Comparison of ENCODE assay signal across 11 cellular contexts in genomic region chr12:52924764-52925716, GRCh38. TPM values are rescaled to one million over a fixed set of nuclear protein-coding genes. Genes with fewer than 3 reads are reported as not detected.
DNase-seq lines count a peak whose midpoint lies in the region; ATAC-seq and TF ChIP-seq lines count a peak whose summit lies in the region.
"Had no signal": no experiment of that assay in that cellular context is flagged by ENCODE, and none has a peak within 500 bp of the region (broad histone marks: within the 10 kb centered on the region; RNA-seq: fewer than 3 reads in every experiment).

No MANE protein-coding gene starts in this region.

- TF ChIP-seq CTCF in PC-3 (conservative IDR thresholded peaks at IDR 0.05; ENCODE audit: low read depth, low read length) (no peak), neural progenitor cell (IDR thresholded peaks at IDR 0.05) (no peak), suprapubic skin (IDR thresholded peaks at IDR 0.05) (no peak)

- no peaks in the 10 kb centered on the region for H3K9me2 ChIP-seq in PC-3 (replicated peaks; ENCODE audit: low read length)

- H3K27ac ChIP-seq in PC-3 (ENCODE audit: low read length) = peak overlapping the region; percentile 98
- peak overlapping the region; percentile 41 for H3K27ac ChIP-seq in neural progenitor cell
- H3K27ac ChIP-seq in suprapubic skin = no peak overlapping the region
- H3K27ac ChIP-seq: heart left ventricle, skin epidermis had no signal

- WGBS in suprapubic skin = 72% methylated on average over 11 of the region's 11 CpGs

- no peaks in the 10 kb centered on the region for H4K20me1 ChIP-seq in PC-3 (ENCODE audit: low read length)
- H4K20me1 ChIP-seq in neural progenitor cell (ENCODE audit: low read depth) = no peaks in the 10 kb centered on the region

- peak; percentile 52 for ATAC-seq in PC-3
- ATAC-seq in HG02610 (IDR thresholded peaks at IDR 0.05; ENCODE audit: unreplicated experiment) = no peak

- no peak overlapping the region for H3K4me3 Mint-ChIP-seq in neural progenitor cell

- H2AFZ ChIP-seq in PC-3 (ENCODE audit: low read length) = peak overlapping the region; percentile 51
- H2AFZ ChIP-seq in neural progenitor cell (replicated peaks) = peak overlapping the region; percentile 36

- H3K9ac ChIP-seq in PC-3 (ENCODE audit: low read length) = peak overlapping the region; percentile 71
- H3K9ac ChIP-seq in endocrine pancreas (ENCODE audit: control insufficient read depth, insufficient read depth, low read length) = peak overlapping the region; percentile 5
- H3K9ac ChIP-seq in neural progenitor cell = no peak overlapping the region

- H3K9me3 ChIP-seq in PC-3 (ENCODE audit: low read length) (no peaks in the 10 kb centered on the region), endocrine pancreas (ENCODE audit: control insufficient read depth, low read length) (no peaks in the 10 kb centered on the region), neural progenitor cell (ENCODE audit: low read depth) (no peaks in the 10 kb centered on the region), suprapubic skin (no peaks in the 10 kb centered on the region)
- H3K9me3 ChIP-seq: heart left ventricle, thoracic aorta had no signal

- H3K9me3 Mint-ChIP-seq in neural progenitor cell = no peaks in the 10 kb centered on the region

- BruUV-seq in PC-3 (replicated peaks; lab: Mats Ljungman, UMichigan) = TSS peak; percentile 39

- H3K36me3 Mint-ChIP-seq in neural progenitor cell = no peaks in the 10 kb centered on the region

- DNase-seq in DMS53 treated with DMSO at 0.1 percent for 48 hours (lab: John Stamatoyannopoulos, UW; ENCODE audit: unreplicated experiment) (peak; percentile 53), PC-3 (peak; percentile 89), neural progenitor cell (ENCODE audit: low spot score) (no peak), suprapubic skin (ENCODE audit: low spot score in 2 of 2) (no peak), NCI-H748 treated with DMSO at 0.1 percent for 48 hours (lab: John Stamatoyannopoulos, UW) (no peak)
- DNase-seq in stimulated activated naive CD4-positive, alpha-beta T cell (lab: John Stamatoyannopoulos, UW) = no peak
- DNase-seq: heart left ventricle had no signal

- peaks cover 12% of the 10 kb centered on the region for H3K27me3 Mint-ChIP-seq in neural progenitor cell (ENCODE audit: insufficient read depth, low read depth)

- H3K4me1 ChIP-seq in PC-3 (ENCODE audit: insufficient read depth, low read length) (peaks cover 38% of the 10 kb centered on the region), endocrine pancreas (ENCODE audit: control insufficient read depth, insufficient read depth, low read length) (no peaks in the 10 kb centered on the region), neural progenitor cell (peaks cover 24% of the 10 kb centered on the region), suprapubic skin (peaks cover 12% of the 10 kb centered on the region)

- POLR2A ChIA-PET in PC-3 (lab: Charles Lee; ENCODE audit: unreplicated experiment) = interaction anchor here (1.1 to 4.1 kb wide), 2 partner anchors 20 to 778 kb away, joined by 3 to 44 read pairs; partner anchors contain the start of gene KRT8

- H3F3A ChIP-seq in PC-3 (ENCODE audit: low read length, unreplicated experiment) = peaks cover 9% of the 10 kb centered on the region
- peaks cover 4% of the 10 kb centered on the region for H3F3A ChIP-seq in neural progenitor cell (ENCODE audit: low read depth)

- TF ChIP-seq EP300 in suprapubic skin (IDR thresholded peaks at IDR 0.05) = no peak

- no peak for TF ChIP-seq POLR2A in suprapubic skin (IDR thresholded peaks at IDR 0.05)

- peaks cover 32% of the 10 kb centered on the region for H3K4me1 Mint-ChIP-seq in neural progenitor cell

- H3K27me3 ChIP-seq in PC-3 (ENCODE audit: low read length) (no peaks in the 10 kb centered on the region), endocrine pancreas (ENCODE audit: control insufficient read depth, insufficient read depth, low read length) (no peaks in the 10 kb centered on the region), neural progenitor cell (no peaks in the 10 kb centered on the region), suprapubic skin (no peaks in the 10 kb centered on the region)
- H3K27me3 ChIP-seq: heart left ventricle had no signal

- H3K4me2 ChIP-seq in PC-3 (ENCODE audit: low read length) = peak overlapping the region; percentile 81
- H3K4me2 ChIP-seq in neural progenitor cell = peak overlapping the region; percentile 33

- peak overlapping the region; percentile 47 for H3K4me3 ChIP-seq in PC-3 (ENCODE audit: low read length)
- H3K4me3 ChIP-seq in endocrine pancreas (ENCODE audit: control insufficient read depth, insufficient read depth, low read length) = no peak overlapping the region
- H3K4me3 ChIP-seq in neural progenitor cell = no peak overlapping the region
- no peak overlapping the region for H3K4me3 ChIP-seq in suprapubic skin
- H3K4me3 ChIP-seq: heart left ventricle, skin epidermis, thoracic aorta had no signal

- intact Hi-C loops in PC-3 (cut with micrococcal nuclease) = no loop called here

- CTCF ChIA-PET in PC-3 (lab: Charles Lee) = interaction anchor here (0.6 to 3.3 kb wide), 2 partner anchors 19 to 26 kb away, joined by 3 to 24 read pairs; partner anchors contain the start of gene KRT8

- H3K27ac Mint-ChIP-seq in neural progenitor cell = peak overlapping the region; percentile 66

- H3K79me2 ChIP-seq in PC-3 (ENCODE audit: low read length) = no peaks in the 10 kb centered on the region
- H3K79me2 ChIP-seq in neural progenitor cell (ENCODE audit: low read depth) = no peaks in the 10 kb centered on the region

- no peaks in the 10 kb centered on the region for H3K36me3 ChIP-seq in PC-3 (ENCODE audit: low read depth, low read length)
- H3K36me3 ChIP-seq in endocrine pancreas (ENCODE audit: control insufficient read depth, insufficient read depth, low read length) = no peaks in the 10 kb centered on the region
- H3K36me3 ChIP-seq in neural progenitor cell = no peaks in the 10 kb centered on the region
- no peaks in the 10 kb centered on the region for H3K36me3 ChIP-seq in suprapubic skin
- H3K36me3 ChIP-seq: heart left ventricle, thoracic aorta had no signal

RNA-seq across cellular contexts. Expression of gene KRT8, which starts 20.2 kb away (rescaled TPM):
- total RNA-seq in PC-3 (2014; rRNA removed) = 719 and 1,028 TPM in 2 replicates
- 168 and 184 TPM in 2 replicates for total RNA-seq in neural progenitor cell (ENCODE audit: low replicate concordance)
- total RNA-seq in suprapubic skin = 10 to 100 TPM; 49.4 to 93.7 (median 65.9) TPM

RNA-seq across cellular contexts. Expression of gene KRT18, which starts 23.9 kb away (rescaled TPM):
- total RNA-seq in PC-3 (2014; rRNA removed) = 1,461 and 1,545 TPM in 2 replicates
- 69.3 and 100 TPM in 2 replicates for total RNA-seq in neural progenitor cell (ENCODE audit: low replicate concordance)
- total RNA-seq in suprapubic skin = 100 to 1,000 TPM in 1 of 4 donors, 10 to 100 TPM in 3; 53.3 to 118 (median 71.0) TPM

Comparison
In these comparisons a context has a peak if more than half of its experiments do, and no peak if none do; other contexts are left out.
1. DNase-seq: peak in DMS53 treated with DMSO at 0.1 percent for 48 hours (single experiment) and PC-3 (single experiment); none in neural progenitor cell (single experiment), stimulated activated naive CD4-positive, alpha-beta T cell (0 of 6), suprapubic skin (0 of 2) and NCI-H748 treated with DMSO at 0.1 percent for 48 hours (single experiment).
2. RNA of gene KRT18, which starts 23.9 kb away (total RNA-seq): 1,461 to 1,545 TPM in PC-3; 53.3 to 118 TPM in suprapubic skin and 69.3 to 100 TPM in neural progenitor cell; every median in the first group is over 10 times any median in the second.